1 cellular context compared by ENCODE assay signal in the genomic region with DNA sequence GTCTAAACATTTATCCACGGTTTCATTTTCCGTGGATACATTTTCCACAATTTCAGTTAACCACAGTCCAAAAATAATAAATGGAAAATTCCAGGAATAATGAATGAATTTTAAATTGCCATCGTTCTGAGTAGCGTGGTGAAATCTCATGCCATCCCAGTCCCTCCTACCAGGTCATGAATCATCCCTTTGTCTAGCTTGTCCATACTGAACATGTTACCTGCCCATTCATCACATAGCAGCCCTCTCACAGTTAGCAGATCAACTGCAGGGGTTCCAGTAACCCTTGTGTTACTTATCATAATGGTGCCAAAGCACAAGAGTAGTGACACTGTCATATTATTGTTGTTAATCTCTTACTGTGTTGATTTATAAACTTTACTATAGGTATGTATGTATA.
TF ChIP-seq lines count a peak whose summit lies in the region.

No MANE protein-coding gene starts in this region.

TF ChIP-seq in GM12878, 131 proteins besides CTCF, POLR2A, EP300 and RAD21 (continued from another document):
- TF ChIP-seq, protein P1, sequence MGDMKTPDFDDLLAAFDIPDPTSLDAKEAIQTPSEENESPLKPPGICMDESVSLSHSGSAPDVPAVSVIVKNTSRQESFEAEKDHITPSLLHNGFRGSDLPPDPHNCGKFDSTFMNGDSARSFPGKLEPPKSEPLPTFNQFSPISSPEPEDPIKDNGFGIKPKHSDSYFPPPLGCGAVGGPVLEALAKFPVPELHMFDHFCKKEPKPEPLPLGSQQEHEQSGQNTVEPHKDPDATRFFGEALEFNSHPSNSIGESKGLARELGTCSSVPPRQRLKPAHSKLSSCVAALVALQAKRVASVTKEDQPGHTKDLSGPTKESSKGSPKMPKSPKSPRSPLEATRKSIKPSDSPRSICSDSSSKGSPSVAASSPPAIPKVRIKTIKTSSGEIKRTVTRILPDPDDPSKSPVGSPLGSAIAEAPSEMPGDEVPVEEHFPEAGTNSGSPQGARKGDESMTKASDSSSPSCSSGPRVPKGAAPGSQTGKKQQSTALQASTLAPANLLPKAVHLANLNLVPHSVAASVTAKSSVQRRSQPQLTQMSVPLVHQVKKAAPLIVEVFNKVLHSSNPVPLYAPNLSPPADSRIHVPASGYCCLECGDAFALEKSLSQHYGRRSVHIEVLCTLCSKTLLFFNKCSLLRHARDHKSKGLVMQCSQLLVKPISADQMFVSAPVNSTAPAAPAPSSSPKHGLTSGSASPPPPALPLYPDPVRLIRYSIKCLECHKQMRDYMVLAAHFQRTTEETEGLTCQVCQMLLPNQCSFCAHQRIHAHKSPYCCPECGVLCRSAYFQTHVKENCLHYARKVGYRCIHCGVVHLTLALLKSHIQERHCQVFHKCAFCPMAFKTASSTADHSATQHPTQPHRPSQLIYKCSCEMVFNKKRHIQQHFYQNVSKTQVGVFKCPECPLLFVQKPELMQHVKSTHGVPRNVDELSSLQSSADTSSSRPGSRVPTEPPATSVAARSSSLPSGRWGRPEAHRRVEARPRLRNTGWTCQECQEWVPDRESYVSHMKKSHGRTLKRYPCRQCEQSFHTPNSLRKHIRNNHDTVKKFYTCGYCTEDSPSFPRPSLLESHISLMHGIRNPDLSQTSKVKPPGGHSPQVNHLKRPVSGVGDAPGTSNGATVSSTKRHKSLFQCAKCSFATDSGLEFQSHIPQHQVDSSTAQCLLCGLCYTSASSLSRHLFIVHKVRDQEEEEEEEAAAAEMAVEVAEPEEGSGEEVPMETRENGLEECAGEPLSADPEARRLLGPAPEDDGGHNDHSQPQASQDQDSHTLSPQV (IDR thresholded peaks at IDR 0.05): no peak
- TF ChIP-seq TCF7 (IDR thresholded peaks at IDR 0.05; ENCODE audit: borderline replicate concordance) (no peak), RELA (IDR thresholded peaks at IDR 0.05; ENCODE audit: borderline replicate concordance, partially characterized antibody) (no peak), CBFB (IDR thresholded peaks at IDR 0.05; ENCODE audit: low read depth) (no peak), CBX5 (IDR thresholded peaks at IDR 0.05; ENCODE audit: low read depth) (no peak), SUZ12 (IDR thresholded peaks at IDR 0.05; ENCODE audit: unreplicated experiment) (no peak), HDAC6 (IDR thresholded peaks at IDR 0.05; ENCODE audit: unreplicated experiment) (no peak), FOS (IDR thresholded peaks at IDR 0.05; ENCODE audit: borderline replicate concordance, extremely low read depth, insufficient read length) (no peak), CREM (IDR thresholded peaks at IDR 0.05; ENCODE audit: low read depth) (no peak), MEF2A (IDR thresholded peaks at IDR 0.05; ENCODE audit: insufficient read depth, low read depth, low read length) (no peak), KDM1A (IDR thresholded peaks at IDR 0.05; ENCODE audit: borderline replicate concordance) (no peak), BHLHE40 (IDR thresholded peaks at IDR 0.05; ENCODE audit: borderline replicate concordance in 1 of 2, low read depth in 2 of 2, low read length in 1 of 2) (no peak)
- TF ChIP-seq, protein P2, sequence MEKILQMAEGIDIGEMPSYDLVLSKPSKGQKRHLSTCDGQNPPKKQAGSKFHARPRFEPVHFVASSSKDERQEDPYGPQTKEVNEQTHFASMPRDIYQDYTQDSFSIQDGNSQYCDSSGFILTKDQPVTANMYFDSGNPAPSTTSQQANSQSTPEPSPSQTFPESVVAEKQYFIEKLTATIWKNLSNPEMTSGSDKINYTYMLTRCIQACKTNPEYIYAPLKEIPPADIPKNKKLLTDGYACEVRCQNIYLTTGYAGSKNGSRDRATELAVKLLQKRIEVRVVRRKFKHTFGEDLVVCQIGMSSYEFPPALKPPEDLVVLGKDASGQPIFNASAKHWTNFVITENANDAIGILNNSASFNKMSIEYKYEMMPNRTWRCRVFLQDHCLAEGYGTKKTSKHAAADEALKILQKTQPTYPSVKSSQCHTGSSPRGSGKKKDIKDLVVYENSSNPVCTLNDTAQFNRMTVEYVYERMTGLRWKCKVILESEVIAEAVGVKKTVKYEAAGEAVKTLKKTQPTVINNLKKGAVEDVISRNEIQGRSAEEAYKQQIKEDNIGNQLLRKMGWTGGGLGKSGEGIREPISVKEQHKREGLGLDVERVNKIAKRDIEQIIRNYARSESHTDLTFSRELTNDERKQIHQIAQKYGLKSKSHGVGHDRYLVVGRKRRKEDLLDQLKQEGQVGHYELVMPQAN (conservative IDR thresholded peaks at IDR 0.05): no peak
- TF ChIP-seq, protein P3, sequence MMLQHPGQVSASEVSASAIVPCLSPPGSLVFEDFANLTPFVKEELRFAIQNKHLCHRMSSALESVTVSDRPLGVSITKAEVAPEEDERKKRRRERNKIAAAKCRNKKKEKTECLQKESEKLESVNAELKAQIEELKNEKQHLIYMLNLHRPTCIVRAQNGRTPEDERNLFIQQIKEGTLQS (IDR thresholded peaks at IDR 0.05; ENCODE audit: borderline replicate concordance, extremely low read depth, low read depth, low read length): no peak
TF ChIP-seq in GM12878: peak in this region for 0.
